Comparison of ENCODE assay signal across 1 cellular context in genomic region chr13:40102360-40102727, GRCh38.
TF ChIP-seq lines count a peak whose summit lies in the region.

No MANE protein-coding gene starts in this region.

TF ChIP-seq in SK-N-SH treated with all-trans-retinoic acid at 6 μM for 48 hours, 23 proteins besides CTCF, POLR2A, EP300 and RAD21 (continued from another document):
- TF ChIP-seq PATZ1 (CRISPR knock-in tag; IDR thresholded peaks at IDR 0.05; ENCODE audit: borderline replicate concordance) (no peak), OSR1 (CRISPR knock-in tag; IDR thresholded peaks at IDR 0.05) (no peak), ZNF565 (CRISPR knock-in tag; conservative IDR thresholded peaks at IDR 0.05; ENCODE audit: low read depth) (no peak), GLIS3 (CRISPR knock-in tag; IDR thresholded peaks at IDR 0.05) (no peak)
TF ChIP-seq in SK-N-SH treated with all-trans-retinoic acid at 6 μM for 48 hours: peak in this region for 0.
